Comparison of ENCODE assay signal across 9 cellular contexts in genomic region chr1:32291145-32291707, GRCh38. TPM values are rescaled to one million over a fixed set of nuclear protein-coding genes. Genes with fewer than 3 reads are reported as not detected.
DNase-seq lines count a peak whose midpoint lies in the region; ATAC-seq, FAIRE-seq and TF ChIP-seq lines count a peak whose summit lies in the region.
"Had no signal": no experiment of that assay in that cellular context is flagged by ENCODE, and none has a peak within 500 bp of the region (broad histone marks: within the 10 kb centered on the region; RNA-seq: fewer than 3 reads in every experiment).

No MANE protein-coding gene starts in this region.

- WGBS in pancreas, 2 donors, result 43 to 44% methylated on average over 10 of the region's 10 CpGs

- peaks cover 18% of the 10 kb centered on the region for H3K4me1 ChIP-seq in RWPE2 (ENCODE audit: insufficient read depth, poor library complexity, severe bottlenecking)
- peaks cover 0 to 11% (median 7%) of the 10 kb centered on the region in 3 donors for H3K4me1 ChIP-seq in pancreas

- DNase-seq in T-helper 2 cell treated with Interferon-gamma antibody and Interleukin-4, amounts not matched to agents 5 μg/mL and 100 μg/mL, for 36 hours (ENCODE audit: low spot score), result no peak
- DNase-seq in T-helper 2 cell (no peak), RWPE2 (ENCODE audit: low spot score) (no peak), pancreas (no peak), NK-92 (lab: John Stamatoyannopoulos, UW; ENCODE audit: unreplicated experiment) (no peak), SKM-1 treated with dmso at 0.1 percent for 144 hours (lab: John Stamatoyannopoulos, UW; ENCODE audit: unreplicated experiment) (no peak), iPS-NIHi7 (ENCODE audit: extremely low spot score) (no peak)

- peak; percentile 40; the same call in 1 of the 3 replicates for ATAC-seq in RWPE2 (ENCODE audit: low read depth)
- ATAC-seq in esophagus mucosa, result peak; percentile 70
- ATAC-seq in pancreas, result peak in 2 of 4 donors; percentile 15 to 54

- H3K27ac Mint-ChIP-seq in T-helper 2 cell treated with Interferon-gamma antibody and Interleukin-4, amounts not matched to agents 5 μg/mL and 100 μg/mL, for 36 hours, result peak overlapping the region; percentile 93

- H3K27me3 ChIP-seq in RWPE2 (ENCODE audit: insufficient read depth, poor library complexity, severe bottlenecking) (no peaks in the 10 kb centered on the region), pancreas (no peaks in the 10 kb centered on the region)

- H3K36me3 ChIP-seq in RWPE2 (ENCODE audit: low read depth) (peaks cover 11% of the 10 kb centered on the region), pancreas (no peaks in the 10 kb centered on the region)

- TF ChIP-seq CTCF in RWPE2 (IDR thresholded peaks at IDR 0.05; ENCODE audit: poor library complexity, severe bottlenecking) (no peak), pancreas (IDR thresholded peaks at IDR 0.05) (no peak)

- H3K9me3 ChIP-seq in RWPE2 (ENCODE audit: severe bottlenecking), result no peaks in the 10 kb centered on the region
- no peaks in the 10 kb centered on the region for H3K9me3 ChIP-seq in pancreas

- H3K27me3 Mint-ChIP-seq in T-helper 2 cell treated with Interferon-gamma antibody and Interleukin-4, amounts not matched to agents 5 μg/mL and 100 μg/mL, for 36 hours (ENCODE audit: low read depth), result no peaks in the 10 kb centered on the region

- H3K4me3 Mint-ChIP-seq in T-helper 2 cell treated with Interferon-gamma antibody and Interleukin-4, amounts not matched to agents 5 μg/mL and 100 μg/mL, for 36 hours, result peak overlapping the region; percentile 96

- H3K36me3 Mint-ChIP-seq in T-helper 2 cell treated with Interferon-gamma antibody and Interleukin-4, amounts not matched to agents 5 μg/mL and 100 μg/mL, for 36 hours (ENCODE audit: low read depth), result peaks cover 31% of the 10 kb centered on the region

- intact Hi-C loops in pancreas (cut with DNase I), result no loop called here

- H3K4me3 ChIP-seq in RWPE2 (ENCODE audit: severe bottlenecking), result peak overlapping the region; percentile 92
- peak overlapping the region; percentile 47 to 84 (median 66) for H3K4me3 ChIP-seq in pancreas

- peak overlapping the region; percentile 78 for H3K27ac ChIP-seq in RWPE2 (ENCODE audit: poor library complexity, severe bottlenecking)
- peak overlapping the region; percentile 63 to 86 (median 79) for H3K27ac ChIP-seq in pancreas

- H3K4me1 Mint-ChIP-seq in T-helper 2 cell treated with Interferon-gamma antibody and Interleukin-4, amounts not matched to agents 5 μg/mL and 100 μg/mL, for 36 hours (ENCODE audit: low read depth), result peaks cover 33% of the 10 kb centered on the region

- H3K9me3 Mint-ChIP-seq in T-helper 2 cell treated with Interferon-gamma antibody and Interleukin-4, amounts not matched to agents 5 μg/mL and 100 μg/mL, for 36 hours, result no peaks in the 10 kb centered on the region

- no peak for FAIRE-seq in pancreas (lab: Jason Lieb, UNC)
- FAIRE-seq: endometrium had no signal

RNA-seq across cellular contexts. Expression of gene HDAC1, which starts 0.7 kb away (rescaled TPM):
- total RNA-seq in esophagus mucosa, result 108 TPM
- 10 to 100 TPM; 27.0 to 43.5 (median 30.5) TPM for total RNA-seq in pancreas
- 10 to 100 TPM; 30.6 to 77.9 TPM for polyA plus RNA-seq in pancreas

RNA-seq across cellular contexts. Expression of gene LCK, which starts 40.2 kb away (rescaled TPM):
- total RNA-seq in esophagus mucosa (1.00 TPM), pancreas (1 to 10 TPM in 3 of 6 donors, under 1 TPM in 3; 0.09 to 1.6 (median 1.0) TPM)
- polyA plus RNA-seq in pancreas, result under 1 TPM; 0.33 to 0.80 TPM

RNA-seq across cellular contexts. Expression of gene FAM167B, which starts 44.2 kb away (rescaled TPM):
- total RNA-seq in esophagus mucosa, result 1.5 TPM
- 1 to 10 TPM; 1.6 to 6.9 (median 2.9) TPM for total RNA-seq in pancreas
- 10 to 100 TPM; 11.6 to 12.0 TPM for polyA plus RNA-seq in pancreas

RNA-seq across cellular contexts. Expression of gene MARCKSL1, which starts 44.8 kb away (rescaled TPM):
- total RNA-seq in esophagus mucosa, result 10.8 TPM
- 10 to 100 TPM in 4 of 6 donors, 1 to 10 TPM in 2; 7.3 to 49.5 (median 14.5) TPM for total RNA-seq in pancreas
- polyA plus RNA-seq in pancreas, result 10 to 100 TPM; 16.3 to 16.5 TPM
